Comparison of ENCODE assay signal across 16 cellular contexts in genomic region chr19:55753401-55753800, GRCh38. TPM values are rescaled to one million over a fixed set of nuclear protein-coding genes. Genes with fewer than 3 reads are reported as not detected.
DNase-seq lines count a peak whose midpoint lies in the region; ATAC-seq and TF ChIP-seq lines count a peak whose summit lies in the region.
"Had no signal": no experiment of that assay in that cellular context is flagged by ENCODE, and none has a peak within 500 bp of the region (broad histone marks: within the 10 kb centered on the region; RNA-seq: fewer than 3 reads in every experiment).

No MANE protein-coding gene starts in this region.

- DNase-seq in left colon, result peak; percentile 20 to 63
- DNase-seq in mucosa of gallbladder (ENCODE audit: low spot score), result peak; percentile 75
- DNase-seq in CD4-positive, alpha-beta T cell, result no peak
- no peak for DNase-seq in activated T-cell treated with anti-CD3 and anti-CD28 coated beads, Interleukin-2, amount 50 U/mL, for 4 hours
- DNase-seq: AML-193, DMS79, H7 had no signal

- POLR2A ChIA-PET in CD4-positive, alpha-beta T cell (lab: Charles Lee), result no interaction called here

- no peak overlapping the region for H3K4me3 Mint-ChIP-seq in CD4-positive, alpha-beta T cell
- H3K4me3 Mint-ChIP-seq in activated T-cell treated with anti-CD3 and anti-CD28 coated beads, Interleukin-2, amount 50 U/mL, for 4 hours, result no peak overlapping the region
- H3K4me3 Mint-ChIP-seq: GM23338 had no signal

- no peaks in the 10 kb centered on the region for H3K36me3 Mint-ChIP-seq in CD4-positive, alpha-beta T cell (ENCODE audit: low read depth)
- H3K36me3 Mint-ChIP-seq in activated T-cell treated with anti-CD3 and anti-CD28 coated beads, Interleukin-2, amount 50 U/mL, for 4 hours (ENCODE audit: insufficient read depth), result no peaks in the 10 kb centered on the region

- intact Hi-C loops in left colon (cut with DNase I, micrococcal nuclease), result no loop called here
- intact Hi-C loops in CD4-positive, alpha-beta T cell (cut with DNase I, micrococcal nuclease), result no loop called here

- no peaks in the 10 kb centered on the region for H3K4me1 Mint-ChIP-seq in CD4-positive, alpha-beta T cell (ENCODE audit: low read depth)
- H3K4me1 Mint-ChIP-seq in activated T-cell treated with anti-CD3 and anti-CD28 coated beads, Interleukin-2, amount 50 U/mL, for 4 hours (ENCODE audit: low read depth), result no peaks in the 10 kb centered on the region
- H3K4me1 Mint-ChIP-seq: GM23338 had no signal

- H3K27me3 ChIP-seq in CD4-positive, alpha-beta T cell (ENCODE audit: control insufficient read depth, insufficient read depth, low read length), result no peaks in the 10 kb centered on the region
- H3K27me3 ChIP-seq: BLaER1 had no signal

- no peaks in the 10 kb centered on the region for H3K9me3 ChIP-seq in CD4-positive, alpha-beta T cell (ENCODE audit: control insufficient read depth, low read length)
- H3K9me3 ChIP-seq: BLaER1 had no signal

- no peak for TF ChIP-seq CTCF in VCaP (conservative IDR thresholded peaks at IDR 0.05)
- no peak for TF ChIP-seq CTCF in CD4-positive, alpha-beta T cell (IDR thresholded peaks at IDR 0.05)

- no peaks in the 10 kb centered on the region for H3K9me3 Mint-ChIP-seq in CD4-positive, alpha-beta T cell
- H3K9me3 Mint-ChIP-seq in activated T-cell treated with anti-CD3 and anti-CD28 coated beads, Interleukin-2, amount 50 U/mL, for 4 hours, result no peaks in the 10 kb centered on the region

- H3K27ac ChIP-seq in VCaP, result peak overlapping the region; percentile 37
- H3K27ac ChIP-seq in CD4-positive, alpha-beta T cell (ENCODE audit: low read depth, low read length), result no peak overlapping the region
- H3K27ac ChIP-seq: A549, BLaER1 had no signal

- ATAC-seq in left colon (peak; percentile 99), HG02588 (IDR thresholded peaks at IDR 0.05; ENCODE audit: unreplicated experiment) (no peak), HG03280 (IDR thresholded peaks at IDR 0.05; ENCODE audit: unreplicated experiment) (no peak)
- ATAC-seq in CD4-positive, alpha-beta T cell (ENCODE audit: poor library complexity), result no peak
- ATAC-seq in activated T-cell treated with anti-CD3 and anti-CD28 coated beads, Interleukin-2, amount 50 U/mL, for 4 hours, result no peak
- ATAC-seq: A549, GM12878, GM23338 had no signal

- H3K27ac Mint-ChIP-seq in CD4-positive, alpha-beta T cell, result no peak overlapping the region
- H3K27ac Mint-ChIP-seq: GM23338 had no signal

- peaks cover 26% of the 10 kb centered on the region for H3K27me3 Mint-ChIP-seq in CD4-positive, alpha-beta T cell
- peaks cover 12% of the 10 kb centered on the region for H3K27me3 Mint-ChIP-seq in activated T-cell treated with anti-CD3 and anti-CD28 coated beads, Interleukin-2, amount 50 U/mL, for 4 hours (ENCODE audit: low read depth)

- CTCF ChIA-PET in CD4-positive, alpha-beta T cell (lab: Charles Lee), result no interaction called here

RNA-seq across cellular contexts. Expression of gene RFPL4A, which starts 5.5 kb away (rescaled TPM):
- total RNA-seq in left colon, result not detected
- 1.1 TPM for total RNA-seq in mucosa of gallbladder
- not detected for total RNA-seq in CD4-positive, alpha-beta T cell
- not detected for total RNA-seq in activated T-cell treated with anti-CD3 and anti-CD28 coated beads, Interleukin-2, amount 50 U/mL, for 4 hours
- total RNA-seq: GM12878, GM23338, H7 had no signal

RNA-seq across cellular contexts. Expression of gene NLRP9, which starts 15.2 kb away (rescaled TPM):
- total RNA-seq in left colon, result not detected
- not detected for total RNA-seq in mucosa of gallbladder
- total RNA-seq in CD4-positive, alpha-beta T cell, result not detected
- total RNA-seq in activated T-cell treated with anti-CD3 and anti-CD28 coated beads, Interleukin-2, amount 50 U/mL, for 4 hours, result not detected
- total RNA-seq: G401, GM12878, GM23338, H7, HT1080 had no signal

RNA-seq across cellular contexts. Expression of gene RFPL4AL1, which starts 15.5 kb away (rescaled TPM):
- not detected for total RNA-seq in left colon
- not detected for total RNA-seq in mucosa of gallbladder
- not detected for total RNA-seq in CD4-positive, alpha-beta T cell
- total RNA-seq in activated T-cell treated with anti-CD3 and anti-CD28 coated beads, Interleukin-2, amount 50 U/mL, for 4 hours, result not detected
- total RNA-seq: GM12878, GM23338, H7, HT1080 had no signal

Comparison
In these comparisons a context has a peak if more than half of its experiments do, and no peak if none do; other contexts are left out.
1. DNase-seq: peak in left colon (2 of 2) and mucosa of gallbladder (single experiment); none in CD4-positive, alpha-beta T cell (0 of 10) and activated T-cell treated with anti-CD3 and anti-CD28 coated beads, Interleukin-2, amount 50 U/mL, for 4 hours (single experiment).